ENCODE assay signal across 11 cellular contexts in genomic region chr2:38572167-38572566, GRCh38. TPM values are rescaled to one million over a fixed set of nuclear protein-coding genes. Genes with fewer than 3 reads are reported as not detected.
DNase-seq lines count a peak whose midpoint lies in the region; ATAC-seq, FAIRE-seq and TF ChIP-seq lines count a peak whose summit lies in the region.
"Had no signal": no experiment of that assay in that cellular context is flagged by ENCODE, and none has a peak within 500 bp of the region (broad histone marks: within the 10 kb centered on the region; RNA-seq: fewer than 3 reads in every experiment).

No MANE protein-coding gene starts in this region.

- H3K27me3 ChIP-seq in endothelial cell of umbilical vein (ENCODE audit: control insufficient read depth in 2 of 2, insufficient read depth in 2 of 2, low read length in 2 of 2) = no peaks in the 10 kb centered on the region

- no peaks in the 10 kb centered on the region for H4K20me1 ChIP-seq in endothelial cell of umbilical vein (replicated peaks; ENCODE audit: control insufficient read depth, extremely low read depth, insufficient read depth, low read length)

- H3K9me3 Mint-ChIP-seq in activated CD4-positive, alpha-beta T cell treated with anti-CD3 and anti-CD28 coated beads for 36 hours (ENCODE audit: low read depth) = no peaks in the 10 kb centered on the region
- H3K9me3 Mint-ChIP-seq: brain had no signal

- H3K27ac ChIP-seq in endothelial cell of umbilical vein (ENCODE audit: insufficient read depth, low read depth, low read length) = no peak overlapping the region

- H2AFZ ChIP-seq in endothelial cell of umbilical vein (ENCODE audit: low read depth, low read length) = no peak overlapping the region

- TF ChIP-seq POLR2A in endothelial cell of umbilical vein (IDR thresholded peaks at IDR 0.05; ENCODE audit: low read depth, low read length) = no peak

- DNase-seq in activated CD4-positive, alpha-beta T cell treated with anti-CD3 and anti-CD28 coated beads for 36 hours = peak; percentile 75
- no peak for DNase-seq in activated CD4-positive, alpha-beta T cell treated with anti-CD3 and anti-CD28 coated beads for 1 hour
- DNase-seq in RKO (ENCODE audit: low spot score) (peak; percentile 21), endothelial cell of umbilical vein (ENCODE audit: low read depth, low spot score) (peak; percentile 12), NAMALWA (ENCODE audit: low spot score) (no peak), cortex of kidney (lab: John Stamatoyannopoulos, UW) (no peak), mesenteric fat pad (ENCODE audit: low spot score) (no peak)
- peak; percentile 67 for DNase-seq in stimulated activated CD4-positive, alpha-beta T cell treated with anti-CD3 and anti-CD28 coated beads, Interleukin-15, amount 100 ng/mL, for 24 hours
- DNase-seq: NCI-H146 had no signal

- no peaks in the 10 kb centered on the region for H3K27me3 Mint-ChIP-seq in activated CD4-positive, alpha-beta T cell treated with anti-CD3 and anti-CD28 coated beads for 36 hours
- H3K27me3 Mint-ChIP-seq: brain had no signal

- TF ChIP-seq CTCF in endothelial cell of umbilical vein (IDR thresholded peaks at IDR 0.05; ENCODE audit: extremely low read depth in 1 of 2, insufficient read depth in 1 of 2, low read depth in 1 of 2, low read length in 2 of 2) = no peak

- CTCF ChIA-PET in activated CD4-positive, alpha-beta T cell treated with anti-CD3 and anti-CD28 coated beads for 36 hours (lab: Charles Lee) = interaction anchor here (0.7 to 4.4 kb wide), 6 partner anchors 10 to 257 kb away, joined by 3 to 32 read pairs (median 3); no protein-coding TSS in a partner anchor
- CTCF ChIA-PET in endothelial cell of umbilical vein (lab: Charles Lee) = interaction anchor here (2.8 kb wide), 1 partner anchor 9 kb away, joined by 20 read pairs; no protein-coding TSS in a partner anchor

- peaks cover 9 to 21% of the 10 kb centered on the region in 2 experiments for H3K36me3 ChIP-seq in endothelial cell of umbilical vein (ENCODE audit: control insufficient read depth in 2 of 2, extremely low read depth in 1 of 2, insufficient read depth in 2 of 2, low read length in 2 of 2)

- H3K4me2 ChIP-seq in endothelial cell of umbilical vein (ENCODE audit: insufficient read depth, low read length) = no peak overlapping the region

- no peak overlapping the region for H3K9ac ChIP-seq in endothelial cell of umbilical vein (replicated peaks; ENCODE audit: extremely low read depth, insufficient read depth, low read length)

- peak overlapping the region; percentile 75 for H3K27ac Mint-ChIP-seq in activated CD4-positive, alpha-beta T cell treated with anti-CD3 and anti-CD28 coated beads for 36 hours
- H3K27ac Mint-ChIP-seq: B cell had no signal

- H3K9me3 ChIP-seq in endothelial cell of umbilical vein (replicated peaks; ENCODE audit: control insufficient read depth, insufficient read depth, low read length) = no peaks in the 10 kb centered on the region

- no peaks in the 10 kb centered on the region for H3K9me1 ChIP-seq in endothelial cell of umbilical vein (replicated peaks; ENCODE audit: control insufficient read depth, extremely low read depth, insufficient read depth, low read length)

- no TSS peak for BruUV-seq in endothelial cell of umbilical vein (replicated peaks; lab: Mats Ljungman, UMichigan)

- peaks cover 41% of the 10 kb centered on the region for H3K4me1 Mint-ChIP-seq in activated CD4-positive, alpha-beta T cell treated with anti-CD3 and anti-CD28 coated beads for 36 hours
- H3K4me1 Mint-ChIP-seq: B cell, brain had no signal

- no peaks in the 10 kb centered on the region for H3K4me1 ChIP-seq in endothelial cell of umbilical vein (ENCODE audit: control insufficient read depth, extremely low read depth, insufficient read depth, low read length)

- dilution Hi-C loops in endothelial cell of umbilical vein (cut with MboI; ENCODE audit: extremely low pct_ligation_motif_present, low sequenced_read_pairs) = no loop called here

- POLR2A ChIA-PET in activated CD4-positive, alpha-beta T cell treated with anti-CD3 and anti-CD28 coated beads for 36 hours (lab: Charles Lee) = interaction anchor here (0.5 to 0.6 kb wide), 2 partner anchors 92 to 179 kb away, joined by 3 to 4 read pairs; partner anchors contain the start of gene SRSF7
- POLR2A ChIA-PET in endothelial cell of umbilical vein (lab: Charles Lee) = no interaction called here

- peaks cover 6% of the 10 kb centered on the region for H3K79me2 ChIP-seq in endothelial cell of umbilical vein (ENCODE audit: control insufficient read depth, insufficient read depth, low read length)

- H3K4me3 ChIP-seq in endothelial cell of umbilical vein (replicated peaks in 1 of 3; ENCODE audit: insufficient read depth in 1 of 3, low read depth in 1 of 3, low read length in 3 of 3) = no peak overlapping the region

- peak; percentile 77 for ATAC-seq in activated CD4-positive, alpha-beta T cell treated with anti-CD3 and anti-CD28 coated beads for 36 hours

- FAIRE-seq in endothelial cell of umbilical vein (lab: Jason Lieb, UNC) = no peak

- intact Hi-C loops in activated CD4-positive, alpha-beta T cell treated with anti-CD3 and anti-CD28 coated beads for 36 hours (cut with DNase I, micrococcal nuclease) = no loop called here
- intact Hi-C loops in endothelial cell of umbilical vein (cut with micrococcal nuclease) = no loop called here

- peaks cover 40% of the 10 kb centered on the region for H3K36me3 Mint-ChIP-seq in activated CD4-positive, alpha-beta T cell treated with anti-CD3 and anti-CD28 coated beads for 36 hours (ENCODE audit: low read depth)

- no peak overlapping the region for H3K4me3 Mint-ChIP-seq in activated CD4-positive, alpha-beta T cell treated with anti-CD3 and anti-CD28 coated beads for 36 hours
- H3K4me3 Mint-ChIP-seq: B cell, brain had no signal

TF ChIP-seq in endothelial cell of umbilical vein, 7 proteins besides CTCF, POLR2A, EP300 and RAD21:
- TF ChIP-seq GATA2 (IDR thresholded peaks at IDR 0.05; ENCODE audit: insufficient read depth, insufficient read length, low read depth, low read length) (no peak), MAX (IDR thresholded peaks at IDR 0.05; ENCODE audit: insufficient read depth, insufficient read length) (no peak), EZH2 (IDR thresholded peaks at IDR 0.05; ENCODE audit: borderline replicate concordance, low read depth, low read length, severe bottlenecking) (no peak), MYC (IDR thresholded peaks at IDR 0.05; ENCODE audit: low read depth, low read length) (no peak), JUN (IDR thresholded peaks at IDR 0.05; ENCODE audit: borderline replicate concordance, insufficient read depth, insufficient read length, low read depth) (no peak), FOS (IDR thresholded peaks at IDR 0.05; ENCODE audit: borderline replicate concordance, insufficient read depth, low read length) (no peak), POLR2AphosphoS5 (IDR thresholded peaks at IDR 0.05; ENCODE audit: insufficient read depth, low read depth, low read length) (no peak)

RNA-seq across cellular contexts. Expression of gene HNRNPLL, which starts 30.6 kb away (rescaled TPM):
- total RNA-seq in activated CD4-positive, alpha-beta T cell treated with anti-CD3 and anti-CD28 coated beads for 36 hours = 10 to 100 TPM; 53.5 to 59.8 TPM
- 56.2 and 61.1 TPM in 2 replicates for total RNA-seq in endothelial cell of umbilical vein
- 15.1 and 19.8 TPM in 2 replicates for polyA plus RNA-seq in endothelial cell of umbilical vein
- polyA plus RNA-seq in endothelial cell of umbilical vein (2011; cell fraction: cytosol; rRNA removed) = 23.3 and 28.1 TPM in 2 replicates
- polyA plus RNA-seq in endothelial cell of umbilical vein (2011; cell fraction: nucleus; rRNA removed) = 46.3 and 54.1 TPM in 2 replicates
- polyA plus RNA-seq in endothelial cell of umbilical vein (2012) = 42.9 and 49.1 TPM in 2 replicates
- polyA minus RNA-seq in endothelial cell of umbilical vein = 28.2 and 34.2 TPM in 2 replicates
- polyA minus RNA-seq in endothelial cell of umbilical vein (2011; cell fraction: cytosol; rRNA and poly(A)+ RNA removed) = 19.3 TPM
- polyA minus RNA-seq in endothelial cell of umbilical vein (2011; cell fraction: nucleus; rRNA and poly(A)+ RNA removed) = 68.7 and 83.8 TPM in 2 replicates
- 39.0 TPM for total RNA-seq in mesenteric fat pad

Comparison
In these comparisons a context has a peak if more than half of its experiments do, and no peak if none do; other contexts are left out.
1. DNase-seq: peak in activated CD4-positive, alpha-beta T cell treated with anti-CD3 and anti-CD28 coated beads for 36 hours (single experiment), RKO (single experiment), endothelial cell of umbilical vein (single experiment) and stimulated activated CD4-positive, alpha-beta T cell treated with anti-CD3 and anti-CD28 coated beads, Interleukin-15, amount 100 ng/mL, for 24 hours (single experiment); none in activated CD4-positive, alpha-beta T cell treated with anti-CD3 and anti-CD28 coated beads for 1 hour (single experiment), NAMALWA (single experiment), cortex of kidney (single experiment) and mesenteric fat pad (single experiment).